ENCODE assay signal across 8 cellular contexts in the genomic region with DNA sequence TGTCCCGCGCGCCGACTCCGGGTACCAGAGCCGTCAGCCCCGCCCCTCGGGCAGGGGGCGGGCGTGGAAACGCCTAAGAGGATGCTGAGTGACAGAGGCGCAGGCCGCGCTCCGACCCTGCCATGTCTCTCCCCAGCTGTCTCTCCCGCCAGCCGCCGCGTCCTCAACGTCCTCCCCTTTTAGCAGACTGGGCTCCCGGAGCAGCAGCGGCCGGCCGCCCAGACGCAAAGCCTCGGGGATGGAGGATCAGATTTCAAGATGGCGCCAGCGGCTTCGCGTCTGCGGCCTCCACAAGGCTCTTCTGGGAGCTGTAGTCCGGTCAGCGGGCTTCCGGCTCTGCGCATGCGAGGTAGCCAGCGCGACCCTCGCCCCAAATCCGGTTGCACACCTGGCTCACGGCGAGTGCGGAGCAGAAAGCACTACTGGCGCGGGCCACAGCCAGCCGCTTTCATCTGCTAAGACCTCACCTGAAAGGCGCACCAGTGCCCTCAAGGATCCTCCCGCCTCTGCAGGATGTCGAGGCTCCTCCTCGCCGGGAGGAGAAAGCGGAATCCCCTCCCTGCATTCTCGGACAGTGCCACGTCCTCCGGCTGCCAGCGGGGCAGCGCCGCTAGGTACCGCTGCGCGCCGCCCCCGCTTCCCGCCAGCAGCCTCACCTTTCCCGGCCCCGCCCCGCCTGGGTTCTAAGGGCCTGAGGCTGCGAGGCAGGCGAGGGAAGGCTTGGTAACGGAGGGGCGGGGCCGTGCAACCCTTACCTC.
A peak's percentile ranks its signal among the peaks of the same experiment; 100 is the strongest.
DNase-seq lines count a peak whose midpoint lies in the region; ATAC-seq and TF ChIP-seq lines count a peak whose summit lies in the region.
"Not testable (repeated sequence)": the region's sequence is repeated elsewhere in the genome, so short reads cannot be mapped to it uniquely, and the experiment has no call there.

No MANE protein-coding gene starts in this region.

- H3K36me3 ChIP-seq in SJCRH30 = not testable (repeated sequence)

- peak overlapping the region in 5 of 10 donors; percentile 63 to 86 (median 71) for H3K27ac Mint-ChIP-seq in naive thymus-derived CD8-positive, alpha-beta T cell

- H3K9me3 ChIP-seq in SJCRH30 (replicated peaks) = not testable (repeated sequence)

- DNase-seq in DMS79 treated with DMSO at 0.1 percent for 48 hours (lab: John Stamatoyannopoulos, UW) (peak; percentile 34), H4 (ENCODE audit: low spot score) (peak; percentile 69), SJCRH30 (peak; percentile 62 to 88), fibroblast of pulmonary artery (ENCODE audit: low read depth) (peak; percentile 60)
- DNase-seq in Jurkat, Clone E6-1 (ENCODE audit: low read depth, low spot score) = peak; percentile 33
- peak; percentile 82 for DNase-seq in activated effector memory CD4-positive, alpha-beta T cell treated with anti-CD3 and anti-CD28 coated beads, Interleukin-2, amount 50 U/mL, for 16 hours
- peak in 9 of 10 donors; percentile 38 to 69 (median 55) for DNase-seq in naive thymus-derived CD8-positive, alpha-beta T cell
- DNase-seq in stimulated activated CD8-positive, alpha-beta memory T cell treated with anti-CD3 and anti-CD28 coated beads, Interleukin-7, amount 100 ng/mL, for 1 hour (ENCODE audit: low read depth in 2 of 2) = peak; percentile 9 to 14

- H3K4me1 Mint-ChIP-seq in naive thymus-derived CD8-positive, alpha-beta T cell = not testable (repeated sequence)

- peak overlapping the region; percentile 67 to 85 (median 76) for H3K4me3 Mint-ChIP-seq in naive thymus-derived CD8-positive, alpha-beta T cell

- POLR2A ChIA-PET in naive thymus-derived CD8-positive, alpha-beta T cell (lab: Charles Lee) = not testable (repeated sequence)

- H3K9me3 Mint-ChIP-seq in naive thymus-derived CD8-positive, alpha-beta T cell = not testable (repeated sequence)

- not testable (repeated sequence) for H3K27me3 Mint-ChIP-seq in naive thymus-derived CD8-positive, alpha-beta T cell

- peak overlapping the region; percentile 48; the same call in 1 of the 2 replicates for H3K27ac ChIP-seq in SJCRH30

- peak overlapping the region; percentile 53 for H3K4me3 ChIP-seq in Jurkat, Clone E6-1 (ENCODE audit: low read length)
- peak overlapping the region; percentile 98 for H3K4me3 ChIP-seq in SJCRH30
- H3K4me3 ChIP-seq in fibroblast of pulmonary artery (replicated peaks; ENCODE audit: low read depth, low read length) = peak overlapping the region; percentile 61

- not testable (repeated sequence) for H3K27me3 ChIP-seq in SJCRH30

- ATAC-seq in naive thymus-derived CD8-positive, alpha-beta T cell = peak; percentile 69 to 78

- H3K4me1 ChIP-seq in SJCRH30 = not testable (repeated sequence)

- not testable (repeated sequence) for TF ChIP-seq CTCF in fibroblast of pulmonary artery (IDR thresholded peaks at IDR 0.05; ENCODE audit: low read length, missing control alignments)

- not testable (repeated sequence) for H3K36me3 Mint-ChIP-seq in naive thymus-derived CD8-positive, alpha-beta T cell

Comparison
In these comparisons a context has a peak if more than half of its experiments do, and no peak if none do; other contexts are left out.
1. Peak in every context shown above with its lines: DNase-seq, ATAC-seq, H3K4me3 ChIP-seq and H3K27ac ChIP-seq.
2. DNase-seq: peak in every context shown above with its lines; median percentile 82 in activated effector memory CD4-positive, alpha-beta T cell treated with anti-CD3 and anti-CD28 coated beads, Interleukin-2, amount 50 U/mL, for 16 hours; 75 in SJCRH30; 69 in H4; 60 in fibroblast of pulmonary artery; 55 in naive thymus-derived CD8-positive, alpha-beta T cell; 34 in DMS79 treated with DMSO at 0.1 percent for 48 hours; 33 in Jurkat, Clone E6-1; 12 in stimulated activated CD8-positive, alpha-beta memory T cell treated with anti-CD3 and anti-CD28 coated beads, Interleukin-7, amount 100 ng/mL, for 1 hour.